In the genomic region with DNA sequence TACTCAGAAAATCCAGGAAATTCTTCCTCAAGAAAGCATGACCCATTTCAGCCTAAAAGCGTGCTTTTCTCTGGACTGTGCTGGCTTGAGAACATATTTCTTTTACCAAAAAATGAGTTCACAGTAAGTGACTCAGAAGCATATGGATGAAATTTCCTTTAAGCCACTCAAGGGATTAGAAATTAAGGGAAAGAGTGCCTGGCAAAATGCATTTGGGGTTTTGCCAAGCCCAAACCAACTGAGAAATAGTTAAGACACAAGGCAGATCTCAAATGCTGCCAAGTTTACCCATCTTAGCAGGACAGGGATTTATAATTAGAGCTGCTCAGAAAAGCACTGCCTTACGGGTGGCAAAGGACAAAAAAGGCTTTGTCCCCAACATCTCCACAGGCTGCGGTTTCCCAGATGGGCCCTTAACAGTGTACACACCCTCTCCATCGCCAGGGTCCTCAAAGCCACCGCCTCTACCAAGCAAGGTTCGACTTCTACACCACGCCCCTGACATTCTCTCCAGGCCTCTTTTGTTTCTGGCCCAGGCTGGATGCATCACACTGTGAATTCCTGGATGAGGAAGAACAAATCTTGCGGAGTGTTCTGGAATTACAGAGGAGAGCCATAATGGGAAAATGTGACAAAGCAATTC, we compare ENCODE assay signal across 1 cellular context.
TF ChIP-seq lines count a peak whose summit lies in the region.

No MANE protein-coding gene starts in this region.

TF ChIP-seq in GM23338, 12 proteins besides CTCF, POLR2A, EP300 and RAD21 (continued from another document):
- no peak for TF ChIP-seq ZNF462 (CRISPR knock-in tag; IDR thresholded peaks at IDR 0.05)
- TF ChIP-seq POLR2AphosphoS5 (IDR thresholded peaks at IDR 0.05; ENCODE audit: low read depth) = no peak
